ENCODE assay signal across 8 cellular contexts in the genomic region with DNA sequence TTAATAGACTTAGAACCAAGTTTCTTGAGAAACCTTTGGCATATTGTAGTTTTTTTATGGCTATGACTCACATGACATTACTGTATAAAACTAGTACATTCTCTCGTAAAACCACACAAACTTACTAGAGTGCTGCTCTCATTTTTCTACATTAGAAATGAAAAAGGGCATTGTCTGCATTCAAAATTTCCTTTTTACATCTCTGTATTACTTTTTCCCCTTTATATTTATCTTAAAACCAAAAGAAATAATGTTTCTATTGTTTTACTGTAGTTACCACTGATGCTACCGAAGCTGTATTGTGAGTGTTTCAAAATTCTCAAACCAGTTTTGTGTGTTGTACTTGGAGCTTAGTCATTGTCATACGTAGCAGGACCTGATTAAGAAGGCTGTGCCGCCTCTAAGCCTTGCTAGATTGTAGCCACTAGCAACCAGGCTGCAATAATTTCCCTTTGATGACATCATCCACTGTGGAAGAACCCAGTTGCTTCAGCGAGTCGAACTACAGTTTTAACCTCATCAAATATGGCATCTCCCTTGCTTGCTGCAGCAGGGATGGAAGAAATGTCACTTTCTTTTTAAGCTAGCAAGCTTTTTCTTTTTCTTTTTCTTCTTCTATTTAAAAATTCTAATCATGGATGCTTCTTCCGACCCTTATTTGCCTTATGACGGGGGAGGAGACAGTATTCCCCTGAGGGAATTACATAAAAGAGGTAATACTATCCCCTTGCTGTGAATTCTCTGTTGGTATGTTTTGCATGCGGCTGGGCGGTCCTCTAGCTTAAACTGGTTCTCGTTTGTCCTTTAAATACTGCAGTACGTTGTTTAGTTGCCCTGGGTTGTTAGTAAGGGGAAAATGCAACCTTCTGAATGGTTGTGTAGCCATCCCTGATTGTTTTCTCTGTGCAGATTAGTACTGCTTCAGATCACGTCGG. TPM values are rescaled to one million over a fixed set of nuclear protein-coding genes. Genes with fewer than 3 reads are reported as not detected.
A peak's percentile ranks its signal among the peaks of the same experiment; 100 is the strongest.
DNase-seq lines count a peak whose midpoint lies in the region; ATAC-seq and TF ChIP-seq lines count a peak whose summit lies in the region.

No MANE protein-coding gene starts in this region.

- H3K27me3 ChIP-seq in A673 (replicated peaks; ENCODE audit: insufficient read depth, low read depth, low read length, poor library complexity) = no peaks in the 10 kb centered on the region
- no peaks in the 10 kb centered on the region for H3K27me3 ChIP-seq in kidney epithelial cell (ENCODE audit: control insufficient read depth, insufficient read depth, low read length)

- H3K36me3 ChIP-seq in A673 (ENCODE audit: insufficient read depth, low read length, poor library complexity, severe bottlenecking) (no peaks in the 10 kb centered on the region), kidney epithelial cell (ENCODE audit: control insufficient read depth, insufficient read depth, low read length) (no peaks in the 10 kb centered on the region)

- peak overlapping the region; percentile 48 for H3K4me3 ChIP-seq in A673 (ENCODE audit: low read depth, low read length, poor library complexity, severe bottlenecking)
- peak overlapping the region; percentile 44 for H3K4me3 ChIP-seq in kidney epithelial cell (ENCODE audit: low read depth, low read length)

- intact Hi-C loops in A673 (cut with micrococcal nuclease; ENCODE audit: unreplicated experiment) = no loop called here

- CTCF ChIA-PET in A673 (lab: Charles Lee) = no interaction called here

- peak; percentile 98 for DNase-seq in A673 (ENCODE audit: low spot score)
- peak; percentile 91 for DNase-seq in NCI-H2227 (lab: John Stamatoyannopoulos, UW; ENCODE audit: unreplicated experiment)
- peak; percentile 51 for DNase-seq in activated CD4-positive, CD25-positive, alpha-beta regulatory T cell treated with anti-CD3 and anti-CD28 coated beads, Interleukin-2, amount 50 U/mL, for 72 hours
- DNase-seq in kidney epithelial cell (ENCODE audit: low read depth) = peak; percentile 99
- peak; percentile 46 to 59 for DNase-seq in stimulated activated CD4-positive, alpha-beta T cell treated with anti-CD3 and anti-CD28 coated beads, Interleukin-15, amount 100 ng/mL, for 48 hours (ENCODE audit: low read depth in 2 of 2)

- H3K4me1 ChIP-seq in A673 (ENCODE audit: insufficient read depth, low read length, poor library complexity, severe bottlenecking) = peaks cover 41% of the 10 kb centered on the region

- peak overlapping the region; percentile 94 for H3K27ac ChIP-seq in A673 (ENCODE audit: low read depth, low read length, poor library complexity, severe bottlenecking)
- H3K27ac ChIP-seq in cingulate gyrus (ENCODE audit: low read depth, low read length) = peak overlapping the region; percentile 73

- ATAC-seq in GM18867 (IDR thresholded peaks at IDR 0.05; ENCODE audit: unreplicated experiment) = peak; percentile 96
- ATAC-seq in HG03103 (IDR thresholded peaks at IDR 0.05; ENCODE audit: low read depth, unreplicated experiment) = peak; percentile 95

- TF ChIP-seq CTCF in A673 (conservative IDR thresholded peaks at IDR 0.05; ENCODE audit: low read depth, low read length) (no peak), kidney epithelial cell (IDR thresholded peaks at IDR 0.05; ENCODE audit: insufficient read depth, low read length, poor library complexity, severe bottlenecking) (no peak)

- BruUV-seq in A673 (replicated peaks; lab: Mats Ljungman, UMichigan) = no TSS peak

- no peaks in the 10 kb centered on the region for H3K9me3 ChIP-seq in A673 (ENCODE audit: low read depth, low read length, poor library complexity, severe bottlenecking)

- POLR2A ChIA-PET in A673 (lab: Charles Lee; ENCODE audit: low non-redundant PET) = interaction anchor here (0.6 kb wide), 2 partner anchors 17 to 189 kb away, joined by 3 to 14 read pairs; no protein-coding TSS in a partner anchor

RNA-seq across cellular contexts. Expression of a gene that starts 39.6 kb away (rescaled TPM):
- total RNA-seq in A673 (2021) (59.8 and 63.0 TPM in 2 replicates), kidney epithelial cell (52.9 and 58.3 TPM in 2 replicates)

RNA-seq across cellular contexts. Expression of a gene that starts 47.6 kb away (rescaled TPM):
- total RNA-seq in A673 (2021) (12.9 and 13.7 TPM in 2 replicates), kidney epithelial cell (13.1 and 13.2 TPM in 2 replicates)

Comparison
In these comparisons a context has a peak if more than half of its experiments do, and no peak if none do; other contexts are left out.
1. Peak in every context shown above with its lines: DNase-seq, ATAC-seq, H3K4me3 ChIP-seq and H3K27ac ChIP-seq.